19 cellular contexts compared by ENCODE assay signal in the genomic region with DNA sequence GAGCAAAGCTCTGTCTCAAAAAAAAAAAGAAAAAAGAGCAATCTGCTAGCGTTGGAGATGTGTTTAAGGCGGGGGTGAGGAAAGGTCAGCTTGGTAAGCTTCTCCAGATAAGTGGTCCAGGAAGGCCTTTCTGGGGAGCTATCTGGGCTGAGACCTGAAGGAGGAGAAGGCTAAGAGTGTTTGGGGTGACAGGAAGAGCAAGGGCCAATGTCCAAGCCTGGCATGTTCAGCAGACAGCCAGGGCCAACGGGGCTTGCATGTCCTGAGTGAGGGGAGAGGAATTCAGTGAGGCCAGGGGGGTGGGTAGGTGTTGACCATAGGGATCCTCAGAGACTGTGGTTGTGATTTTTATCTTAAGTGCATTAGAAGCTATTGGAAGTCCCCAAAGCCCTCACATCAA. TPM values are rescaled to one million over a fixed set of nuclear protein-coding genes. Genes with fewer than 3 reads are reported as not detected.
DNase-seq lines count a peak whose midpoint lies in the region; ATAC-seq, FAIRE-seq and TF ChIP-seq lines count a peak whose summit lies in the region.
"Had no signal": no experiment of that assay in that cellular context is flagged by ENCODE, and none has a peak within 500 bp of the region (broad histone marks: within the 10 kb centered on the region; RNA-seq: fewer than 3 reads in every experiment).

No MANE protein-coding gene starts in this region.

- no peaks in the 10 kb centered on the region for H3K9me1 ChIP-seq in K562 (ENCODE audit: control insufficient read depth, insufficient read depth, low read length)

- H3K4me3 ChIP-seq in K562: no peak overlapping the region
- H3K4me3 ChIP-seq: MG63 had no signal

- no peak overlapping the region for H3K4me2 ChIP-seq in K562 (ENCODE audit: insufficient read depth, low read length)

- DNase-seq in activated naive CD4-positive, alpha-beta T cell treated with anti-CD3 and anti-CD28 coated beads, Interleukin-2, amount 50 U/mL, for 16 hours: no peak
- DNase-seq in T-cell (no peak), K562 (ENCODE audit: extremely low read depth in 1 of 4, low spot score in 3 of 4) (no peak), progenitor cell of endocrine pancreas (ENCODE audit: low spot score, unreplicated experiment) (no peak)
- DNase-seq: ACHN, AML-193, Calu3, DMS53, Karpas-422, MG63, NCI-H1092, NCI-H146, NCI-H510A treated with DMSO at 0.1 percent for 48 hours had no signal

- peak; percentile 70 for TF ChIP-seq POLR2A in K562 (conservative IDR thresholded peaks at IDR 0.05)

- in situ Hi-C loops in K562 (cut with MboI): no loop called here

- TF ChIP-seq CTCF in K562 (IDR thresholded peaks at IDR 0.05 in 2 of 3, conservative IDR thresholded peaks at IDR 0.05 in 1 of 3; ENCODE audit: insufficient read depth in 2 of 3, low read depth in 1 of 3, low read length in 3 of 3): no peak
- TF ChIP-seq CTCF in progenitor cell of endocrine pancreas (IDR thresholded peaks at IDR 0.05; ENCODE audit: unreplicated experiment): no peak

- no peaks in the 10 kb centered on the region for H3K9me3 ChIP-seq in K562 (replicated peaks; ENCODE audit: control insufficient read depth, insufficient read depth, low read depth, low read length)
- H3K9me3 ChIP-seq: MG63 had no signal

- no peaks in the 10 kb centered on the region for H3K27me3 Mint-ChIP-seq in activated naive CD4-positive, alpha-beta T cell treated with anti-CD3 and anti-CD28 coated beads, Interleukin-2, amount 50 U/mL, for 24 hours
- H3K27me3 Mint-ChIP-seq in T-cell (no peaks in the 10 kb centered on the region), progenitor cell of endocrine pancreas (peaks cover 24% of the 10 kb centered on the region)

- no peak overlapping the region for H3K27ac ChIP-seq in K562 (ENCODE audit: extremely low read depth, low read depth, low read length)

- no peak for TF ChIP-seq RAD21 in K562 (CRISPR knock-in tag; conservative IDR thresholded peaks at IDR 0.05 in 1 of 2, IDR thresholded peaks at IDR 0.05 in 1 of 2)

- H3K36me3 Mint-ChIP-seq in activated naive CD4-positive, alpha-beta T cell treated with anti-CD3 and anti-CD28 coated beads, Interleukin-2, amount 50 U/mL, for 24 hours: peaks cover 26% of the 10 kb centered on the region
- H3K36me3 Mint-ChIP-seq in T-cell (peaks cover 58% of the 10 kb centered on the region), progenitor cell of endocrine pancreas (ENCODE audit: insufficient read depth) (no peaks in the 10 kb centered on the region)

- CTCF ChIA-PET in T-cell (lab: Charles Lee) (interaction anchor here (0.6 to 0.7 kb wide), 2 partner anchors 53 to 105 kb away, joined by 3 to 5 read pairs; no protein-coding TSS in a partner anchor), K562 (lab: Yijun Ruan, JAX; ENCODE audit: low intra/inter-chr PET ratio) (no interaction called here)

- WGBS in K562 (ENCODE audit: insufficient coverage, low coverage, missing lambda C conversion rate): 78% methylated on average over 3 of the region's 3 CpGs

- peaks cover 91% of the 10 kb centered on the region for H3K36me3 ChIP-seq in K562 (ENCODE audit: control insufficient read depth, insufficient read depth, low read length)
- H3K36me3 ChIP-seq: MG63 had no signal

- POLR2A ChIA-PET in T-cell (lab: Charles Lee) (interaction anchor here (0.6 to 0.9 kb wide), 3 partner anchors 9 to 332 kb away, joined by 3 to 4 read pairs (median 3); no protein-coding TSS in a partner anchor), K562 (lab: Yijun Ruan, JAX) (interaction anchor here (0.6 to 1.4 kb wide), 5 partner anchors 8 to 253 kb away, joined by 3 to 6 read pairs (median 5); no protein-coding TSS in a partner anchor)

- no peak overlapping the region for H3K9ac ChIP-seq in K562 (ENCODE audit: insufficient read depth in 1 of 2, low read depth in 2 of 2, low read length in 2 of 2)

- TF ChIP-seq EP300 in K562 (IDR thresholded peaks at IDR 0.05; ENCODE audit: low read length): no peak

- no peaks in the 10 kb centered on the region for H4K20me1 ChIP-seq in K562 (replicated peaks; ENCODE audit: control insufficient read depth, insufficient read depth, low read length)

- no peak overlapping the region for H3K4me3 Mint-ChIP-seq in activated naive CD4-positive, alpha-beta T cell treated with anti-CD3 and anti-CD28 coated beads, Interleukin-2, amount 50 U/mL, for 24 hours
- H3K4me3 Mint-ChIP-seq in T-cell (no peak overlapping the region), progenitor cell of endocrine pancreas (ENCODE audit: low read depth) (no peak overlapping the region)
- H3K4me3 Mint-ChIP-seq: CD14-positive monocyte had no signal

- peak overlapping the region; percentile 78 for H3K27ac Mint-ChIP-seq in activated naive CD4-positive, alpha-beta T cell treated with anti-CD3 and anti-CD28 coated beads, Interleukin-2, amount 50 U/mL, for 24 hours
- H3K27ac Mint-ChIP-seq in T-cell: peak overlapping the region; percentile 37 to 66
- H3K27ac Mint-ChIP-seq in progenitor cell of endocrine pancreas: peak overlapping the region; percentile 15

- peaks cover 39% of the 10 kb centered on the region for H3K4me1 Mint-ChIP-seq in activated naive CD4-positive, alpha-beta T cell treated with anti-CD3 and anti-CD28 coated beads, Interleukin-2, amount 50 U/mL, for 24 hours
- H3K4me1 Mint-ChIP-seq in T-cell (peaks cover 20 to 41% (median 24%) of the 10 kb centered on the region in 3 donors), progenitor cell of endocrine pancreas (ENCODE audit: low read depth) (peaks cover 1% of the 10 kb centered on the region)
- H3K4me1 Mint-ChIP-seq: CD14-positive monocyte had no signal

- no peak overlapping the region for H2AFZ ChIP-seq in K562 (ENCODE audit: low read depth, low read length)

- peaks cover 4 to 38% of the 10 kb centered on the region in 2 experiments; a peak in 4 of 5 replicates for H3K4me1 ChIP-seq in K562 (replicated peaks in 1 of 2; ENCODE audit: control insufficient read depth in 2 of 2, insufficient read depth in 2 of 2, low read length in 2 of 2)

- TSS peak; percentile 28 for BruUV-seq in K562 (replicated peaks; lab: Mats Ljungman, UMichigan)

- H3K9me3 Mint-ChIP-seq in activated naive CD4-positive, alpha-beta T cell treated with anti-CD3 and anti-CD28 coated beads, Interleukin-2, amount 50 U/mL, for 24 hours: no peaks in the 10 kb centered on the region
- no peaks in the 10 kb centered on the region for H3K9me3 Mint-ChIP-seq in T-cell
- H3K9me3 Mint-ChIP-seq in progenitor cell of endocrine pancreas (ENCODE audit: low read depth): no peaks in the 10 kb centered on the region
- H3K9me3 Mint-ChIP-seq: CD14-positive monocyte had no signal

- intact Hi-C loops in K562 (cut with micrococcal nuclease): no loop called here

- H3K79me2 ChIP-seq in K562 (ENCODE audit: control insufficient read depth, insufficient read depth, low read length): peaks cover 56% of the 10 kb centered on the region

- ATAC-seq in T-cell (replicated peaks in 1 of 4) (no peak), K562 (no peak), GM21390 (IDR thresholded peaks at IDR 0.05; ENCODE audit: unreplicated experiment) (no peak), HG02623 (IDR thresholded peaks at IDR 0.05; ENCODE audit: unreplicated experiment) (no peak)
- ATAC-seq: Panc1 had no signal

- FAIRE-seq in K562 (lab: Jason Lieb, UNC): no peak
- FAIRE-seq: H54 had no signal

- H3K27me3 ChIP-seq in K562 (ENCODE audit: control insufficient read depth in 2 of 2, insufficient read depth in 2 of 2, low read length in 2 of 2): no peaks in the 10 kb centered on the region
- H3K27me3 ChIP-seq: MG63 had no signal

TF ChIP-seq in K562, 482 proteins besides CTCF, POLR2A, EP300 and RAD21 (continues in another document):
- TF ChIP-seq FIP1L1 (IDR thresholded peaks at IDR 0.05; ENCODE audit: low read depth, low read length, poor library complexity, severe bottlenecking): no peak
- no peak for TF ChIP-seq POLR2H (tag; IDR thresholded peaks at IDR 0.05; ENCODE audit: low read depth)

RNA-seq across cellular contexts. Expression of gene STAT5A, which starts 15.4 kb away (rescaled TPM):
- total RNA-seq in T-cell (100 to 1,000 TPM; 141 to 160 (median 147) TPM), K562 (2014; rRNA removed) (391 and 467 TPM in 2 replicates), K562 (2014; rRNA removed; fragmentation: Illumina TruSeq; extraction: Trizol) (156 and 174 TPM in 2 replicates), K562 (2015; rRNA removed; fragmentation: Illumina TruSeq; extraction: Trizol) (177 and 195 TPM in 2 replicates), K562 (2021) (377 and 414 TPM in 2 replicates), progenitor cell of endocrine pancreas (0.74 and 1.4 TPM in 2 replicates)
- total RNA-seq in K562 (2011; cell fraction: chromatin; rRNA removed; ENCODE audit: low replicate concordance): 251 and 757 TPM in 2 replicates
- 428 and 505 TPM in 2 replicates for total RNA-seq in K562 (2011; cell fraction: nucleolus; rRNA removed)
- total RNA-seq in K562 (2011; cell fraction: nucleoplasm; rRNA removed): 262 and 311 TPM in 2 replicates
- polyA plus RNA-seq in K562 (2011; rRNA removed) (131 and 196 TPM in 2 replicates), K562 (2014; fragmentation: Illumina TruSeq; extraction: Trizol) (379 and 415 TPM in 2 replicates), K562 (2014; fragmentation: Nextera tagmentation; extraction: Ambion mirVana) (10 to 100 TPM; 79.9 to 81.8 TPM), K562 (2014; rRNA removed) (239 and 248 TPM in 2 replicates)
- polyA plus RNA-seq in K562 (2011; cell fraction: cytosol; rRNA removed): 76.7 and 247 TPM in 2 replicates
- 268 and 853 TPM in 2 replicates for polyA plus RNA-seq in K562 (2011; cell fraction: nucleus; rRNA removed)
- polyA plus RNA-seq in K562 (2012): 303 and 408 TPM in 2 replicates
- 114 and 250 TPM in 2 replicates for polyA minus RNA-seq in K562 (2011; rRNA and poly(A)+ RNA removed)
- polyA minus RNA-seq in K562 (2011; cell fraction: cytosol; rRNA and poly(A)+ RNA removed): 124 and 299 TPM in 2 replicates
- 105 and 217 TPM in 2 replicates for polyA minus RNA-seq in K562 (2011; cell fraction: nucleus; rRNA and poly(A)+ RNA removed)

RNA-seq across cellular contexts. Expression of gene STAT5B, which starts 27.5 kb away (rescaled TPM):
- total RNA-seq in T-cell (100 to 1,000 TPM; 178 to 205 (median 186) TPM), K562 (2014; rRNA removed) (92.4 and 113 TPM in 2 replicates), K562 (2014; rRNA removed; fragmentation: Illumina TruSeq; extraction: Trizol) (75.5 and 75.7 TPM in 2 replicates), K562 (2015; rRNA removed; fragmentation: Illumina TruSeq; extraction: Trizol) (63.5 and 65.2 TPM in 2 replicates), K562 (2021) (134 TPM in 2 replicates), progenitor cell of endocrine pancreas (43.3 and 46.8 TPM in 2 replicates)
- total RNA-seq in K562 (2011; cell fraction: chromatin; rRNA removed; ENCODE audit: low replicate concordance): 425 and 510 TPM in 2 replicates
- total RNA-seq in K562 (2011; cell fraction: nucleolus; rRNA removed): 258 and 266 TPM in 2 replicates
- total RNA-seq in K562 (2011; cell fraction: nucleoplasm; rRNA removed): 265 and 278 TPM in 2 replicates
- polyA plus RNA-seq in K562 (2011; rRNA removed) (147 and 176 TPM in 2 replicates), K562 (2014; fragmentation: Illumina TruSeq; extraction: Trizol) (117 and 130 TPM in 2 replicates), K562 (2014; fragmentation: Nextera tagmentation; extraction: Ambion mirVana) (10 to 100 TPM; 20.8 to 23.5 TPM), K562 (2014; rRNA removed) (109 and 124 TPM in 2 replicates)
- 94.2 and 122 TPM in 2 replicates for polyA plus RNA-seq in K562 (2011; cell fraction: cytosol; rRNA removed)
- polyA plus RNA-seq in K562 (2011; cell fraction: nucleus; rRNA removed): 190 and 298 TPM in 2 replicates
- 79.5 and 138 TPM in 2 replicates for polyA plus RNA-seq in K562 (2012)
- polyA minus RNA-seq in K562 (2011; rRNA and poly(A)+ RNA removed): 101 and 127 TPM in 2 replicates
- polyA minus RNA-seq in K562 (2011; cell fraction: cytosol; rRNA and poly(A)+ RNA removed): 79.7 and 81.7 TPM in 2 replicates
- 54.4 and 60.3 TPM in 2 replicates for polyA minus RNA-seq in K562 (2011; cell fraction: nucleus; rRNA and poly(A)+ RNA removed)

Comparison
In these comparisons a context has a peak if more than half of its experiments do, and no peak if none do; other contexts are left out.
1. H3K27ac Mint-ChIP-seq: peak in every context shown above with its lines; median percentile 78 in activated naive CD4-positive, alpha-beta T cell treated with anti-CD3 and anti-CD28 coated beads, Interleukin-2, amount 50 U/mL, for 24 hours; 52 in T-cell; 15 in progenitor cell of endocrine pancreas.
2. RNA of gene STAT5A, which starts 15.4 kb away (total RNA-seq): 156 to 757 TPM in K562 and 141 to 160 TPM in T-cell; 0.74 to 1.4 TPM in progenitor cell of endocrine pancreas; every median in the first group is over 10 times any median in the second.